Comparison of ENCODE assay signal across 8 cellular contexts in the genomic region with DNA sequence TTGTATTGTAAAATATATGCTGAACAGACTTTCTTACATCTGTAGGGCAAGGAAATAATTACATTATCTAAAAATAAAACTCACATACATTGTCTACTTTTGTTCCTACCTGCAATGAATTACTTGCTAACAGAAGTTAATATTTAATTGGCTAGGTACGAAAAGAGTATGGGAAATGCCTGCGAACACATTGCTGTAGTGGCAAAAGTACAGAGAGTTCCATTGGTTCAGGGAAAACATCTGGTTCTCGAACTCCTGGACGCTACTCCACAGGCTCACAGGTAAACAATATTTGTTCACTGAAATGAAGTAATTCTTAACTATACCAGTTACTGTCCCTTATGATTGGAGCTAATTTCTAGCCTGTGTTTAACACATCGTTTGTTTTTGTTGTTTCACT.
"Had no signal": no experiment of that assay in that cellular context is flagged by ENCODE, and none has a peak within 500 bp of the region (broad histone marks: within the 10 kb centered on the region; RNA-seq: fewer than 3 reads in every experiment).

No MANE protein-coding gene starts in this region.

- H3K36me3 Mint-ChIP-seq: IgD-negative memory B cell had no signal

- H2AFZ ChIP-seq: GM23248 had no signal

- H3K27me3 Mint-ChIP-seq: IgD-negative memory B cell had no signal

- H3K4me3 Mint-ChIP-seq: H9, IgD-negative memory B cell had no signal

- H3K4me3 ChIP-seq: GM23248 had no signal

- H3K27ac ChIP-seq: GM23248, HL-60 had no signal

- DNase-seq: GM23248, H9, HCEC 1CT had no signal

- ATAC-seq: HepG2 had no signal

- H3K4me1 Mint-ChIP-seq: H9, IgD-negative memory B cell had no signal

- H3K27ac Mint-ChIP-seq: IgD-negative memory B cell had no signal

- H3K9me3 Mint-ChIP-seq: H9 had no signal

- FAIRE-seq: H1, H54, HepG2 had no signal
